In genomic region chr20:12072221-12072944, GRCh38 we compare ENCODE assay signal across 18 cellular contexts.
DNase-seq lines count a peak whose midpoint lies in the region; ATAC-seq and TF ChIP-seq lines count a peak whose summit lies in the region.
"Had no signal": no experiment of that assay in that cellular context is flagged by ENCODE, and none has a peak within 500 bp of the region (broad histone marks: within the 10 kb centered on the region; RNA-seq: fewer than 3 reads in every experiment).

No MANE protein-coding gene starts in this region.

- H3K36me3 Mint-ChIP-seq in nephron progenitor cell (ENCODE audit: low read depth), result no peaks in the 10 kb centered on the region
- H3K36me3 Mint-ChIP-seq: CD8-positive, alpha-beta T cell had no signal

- WGBS in heart right ventricle, 2 donors, result 65 to 70% methylated on average over 8 of the region's 8 CpGs

- H3K27me3 ChIP-seq in right atrium auricular region, result no peaks in the 10 kb centered on the region
- H3K27me3 ChIP-seq in heart right ventricle, result no peaks in the 10 kb centered on the region
- H3K27me3 ChIP-seq: BLaER1 treated with 17β-estradiol and CSF1 and Interleukin-3, amounts not matched to agents 10 nM and 100 nM had no signal

- intact Hi-C loops in Right ventricle myocardium superior (cut with DNase I) (no loop called here), heart right ventricle (cut with DNase I) (no loop called here)

- H3K4me3 ChIP-seq in right atrium auricular region (no peak overlapping the region), heart right ventricle (no peak overlapping the region)
- H3K4me3 ChIP-seq: BLaER1 treated with 17β-estradiol and CSF1 and Interleukin-3, amounts not matched to agents 10 nM and 100 nM; GM12878; GM23248; HAP-1 had no signal

- H3K4me1 ChIP-seq in right atrium auricular region, result no peaks in the 10 kb centered on the region
- H3K4me1 ChIP-seq in heart right ventricle, result no peaks in the 10 kb centered on the region
- H3K4me1 ChIP-seq: HAP-1 had no signal

- ATAC-seq in Right ventricle myocardium superior (ENCODE audit: poor library complexity) (peak; percentile 69), heart right ventricle (peak in 7 of 8 donors; percentile 62 to 86 (median 73)), GM18867 (IDR thresholded peaks at IDR 0.05; ENCODE audit: unreplicated experiment) (no peak)
- ATAC-seq: CD8-positive, alpha-beta T cell; GM12878 had no signal

- H3K36me3 ChIP-seq in right atrium auricular region, result no peaks in the 10 kb centered on the region
- H3K36me3 ChIP-seq in heart right ventricle, result no peaks in the 10 kb centered on the region
- H3K36me3 ChIP-seq: BLaER1 treated with 17β-estradiol and CSF1 and Interleukin-3, amounts not matched to agents 10 nM and 100 nM; HAP-1 had no signal

- H3K9me3 ChIP-seq in right atrium auricular region, result no peaks in the 10 kb centered on the region
- H3K9me3 ChIP-seq in heart right ventricle, result no peaks in the 10 kb centered on the region
- H3K9me3 ChIP-seq: HAP-1 had no signal

- H3K4me3 Mint-ChIP-seq in nephron progenitor cell, result no peak overlapping the region
- H3K4me3 Mint-ChIP-seq: CD8-positive, alpha-beta T cell had no signal

- H3K27me3 Mint-ChIP-seq in nephron progenitor cell (ENCODE audit: low read depth, poor library complexity), result peaks cover 5% of the 10 kb centered on the region

- TF ChIP-seq CTCF in right atrium auricular region (IDR thresholded peaks at IDR 0.05) (no peak), heart right ventricle (IDR thresholded peaks at IDR 0.05) (no peak), nephron progenitor cell (IDR thresholded peaks at IDR 0.05) (no peak)

- no peak overlapping the region for H3K27ac ChIP-seq in right atrium auricular region
- no peak overlapping the region for H3K27ac ChIP-seq in heart right ventricle
- H3K27ac ChIP-seq: BLaER1 treated with 17β-estradiol and CSF1 and Interleukin-3, amounts not matched to agents 10 nM and 100 nM; GM23248; HL-60 had no signal

- peaks cover 18% of the 10 kb centered on the region for H3K4me1 Mint-ChIP-seq in nephron progenitor cell

- H3K9me3 Mint-ChIP-seq in nephron progenitor cell, result no peaks in the 10 kb centered on the region
- H3K9me3 Mint-ChIP-seq: CD8-positive, alpha-beta T cell had no signal

- DNase-seq in Right ventricle myocardium superior (no peak), right atrium auricular region (ENCODE audit: low spot score) (no peak), heart right ventricle (peak in 1 of 2 donors; percentile 28), nephron progenitor cell (no peak), DMS53 treated with DMSO at 0.1 percent for 48 hours (lab: John Stamatoyannopoulos, UW; ENCODE audit: unreplicated experiment) (no peak)
- no peak for DNase-seq in activated CD4-positive, alpha-beta T cell treated with anti-CD3 and anti-CD28 coated beads, Interleukin-2, amount 50 U/mL, for 4 hours
- no peak for DNase-seq in stimulated activated CD4-positive, alpha-beta T cell treated with anti-CD3 and anti-CD28 coated beads, Interleukin-15, amount 100 ng/mL, for 24 hours
- DNase-seq: 8988T; Calu3; CD8-positive, alpha-beta T cell; DND-41; EL; GM23248 had no signal

- H3K27ac Mint-ChIP-seq in nephron progenitor cell, result peak overlapping the region; percentile 46
- H3K27ac Mint-ChIP-seq: CD8-positive, alpha-beta T cell had no signal
